In genomic region chr1:153238536-153238935, GRCh38 we compare ENCODE assay signal across 20 cellular contexts. TPM values are rescaled to one million over a fixed set of nuclear protein-coding genes. Genes with fewer than 3 reads are reported as not detected.
DNase-seq lines count a peak whose midpoint lies in the region; ATAC-seq and TF ChIP-seq lines count a peak whose summit lies in the region.
"Had no signal": no experiment of that assay in that cellular context is flagged by ENCODE, and none has a peak within 500 bp of the region (broad histone marks: within the 10 kb centered on the region; RNA-seq: fewer than 3 reads in every experiment).

No MANE protein-coding gene starts in this region.

- no peak overlapping the region for H3K4me3 Mint-ChIP-seq in naive thymus-derived CD4-positive, alpha-beta T cell
- H3K4me3 Mint-ChIP-seq: activated CD8-positive, alpha-beta T cell treated with anti-CD3 and anti-CD28 coated beads, Interleukin-2, amount 10 ng/mL, durations not matched to agents 7 days and 5 days; stimulated activated naive CD8-positive, alpha-beta T cell treated with anti-CD3 and anti-CD28 coated beads, Interleukin-15, amount 100 ng/mL, for 72 hours had no signal

- H3K27ac ChIP-seq in A673 (ENCODE audit: low read depth, low read length, poor library complexity, severe bottlenecking): no peak overlapping the region
- H3K27ac ChIP-seq in Panc1 (ENCODE audit: low read length): no peak overlapping the region
- no peak overlapping the region for H3K27ac ChIP-seq in naive thymus-derived CD4-positive, alpha-beta T cell (ENCODE audit: low read depth, low read length)
- H3K27ac ChIP-seq: right lobe of liver had no signal

- H3K4me1 Mint-ChIP-seq in naive thymus-derived CD4-positive, alpha-beta T cell: peaks cover 0 to 3% (median 0%) of the 10 kb centered on the region in 7 donors
- H3K4me1 Mint-ChIP-seq: stimulated activated naive CD8-positive, alpha-beta T cell treated with anti-CD3 and anti-CD28 coated beads, Interleukin-15, amount 100 ng/mL, for 72 hours had no signal

- intact Hi-C loops in A673 (cut with micrococcal nuclease; ENCODE audit: unreplicated experiment) (no loop called here), Panc1 (cut with micrococcal nuclease; ENCODE audit: unreplicated experiment) (no loop called here)
- intact Hi-C loops in naive thymus-derived CD4-positive, alpha-beta T cell (cut with micrococcal nuclease): no loop called here

- in situ Hi-C loops in Panc1 (cut with HindIII; ENCODE audit: low pct_unique_long_range_greater_than_20kb, low sequenced_read_pairs): no loop called here

- H3K27me3 ChIP-seq in A673 (replicated peaks; ENCODE audit: insufficient read depth, low read depth, low read length, poor library complexity) (peaks cover 11% of the 10 kb centered on the region), Panc1 (ENCODE audit: control insufficient read depth, insufficient read depth, low read length) (peaks cover 6% of the 10 kb centered on the region; the same call in 1 of the 2 replicates)
- H3K27me3 ChIP-seq in naive thymus-derived CD4-positive, alpha-beta T cell (ENCODE audit: control insufficient read depth in 2 of 2, insufficient read depth in 2 of 2, low read length in 2 of 2): no peaks in the 10 kb centered on the region

- POLR2A ChIA-PET in A673 (lab: Charles Lee; ENCODE audit: low non-redundant PET) (no interaction called here), Panc1 (lab: Charles Lee) (no interaction called here)
- POLR2A ChIA-PET in naive thymus-derived CD4-positive, alpha-beta T cell (lab: Charles Lee): no interaction called here

- DNase-seq in A673 (ENCODE audit: low spot score) (peak; percentile 29), GM12865 (ENCODE audit: low read depth) (no peak), Panc1 (ENCODE audit: low read depth, low spot score) (no peak), iPS-NIHi11 (ENCODE audit: low spot score) (peak; percentile 39)
- no peak for DNase-seq in activated T-cell treated with anti-CD3 and anti-CD28 coated beads, Interleukin-2, amount 50 U/mL, for 48 hours
- no peak for DNase-seq in activated naive CD4-positive, alpha-beta T cell treated with anti-CD3 and anti-CD28 coated beads, Interleukin-2, amount 50 U/mL, for 16 hours
- DNase-seq in naive thymus-derived CD4-positive, alpha-beta T cell: no peak
- DNase-seq: activated CD8-positive, alpha-beta T cell treated with anti-CD3 and anti-CD28 coated beads, Interleukin-2, amount 10 ng/mL, durations not matched to agents 7 days and 5 days; activated effector memory CD4-positive, alpha-beta T cell treated with anti-CD3 and anti-CD28 coated beads, Interleukin-2, amount 50 U/mL, for 16 hours; GDM1; kidney; NCI-H2227 treated with DMSO at 0.1 percent for 48 hours; right lobe of liver; RPMI8226; stimulated activated naive CD8-positive, alpha-beta T cell treated with anti-CD3 and anti-CD28 coated beads, Interleukin-15, amount 100 ng/mL, for 72 hours; T1000 had no signal

- no peaks in the 10 kb centered on the region for H3K36me3 Mint-ChIP-seq in naive thymus-derived CD4-positive, alpha-beta T cell

- H3K4me1 ChIP-seq in A673 (ENCODE audit: insufficient read depth, low read length, poor library complexity, severe bottlenecking): no peaks in the 10 kb centered on the region
- no peaks in the 10 kb centered on the region for H3K4me1 ChIP-seq in Panc1 (ENCODE audit: control insufficient read depth, insufficient read depth, low read length)
- no peaks in the 10 kb centered on the region for H3K4me1 ChIP-seq in naive thymus-derived CD4-positive, alpha-beta T cell (ENCODE audit: control insufficient read depth in 2 of 2, insufficient read depth in 2 of 2, low read length in 2 of 2)
- H3K4me1 ChIP-seq: right lobe of liver had no signal

- H3K4me3 ChIP-seq in A673 (ENCODE audit: low read depth, low read length, poor library complexity, severe bottlenecking) (no peak overlapping the region), GM12865 (ENCODE audit: low read depth, low read length) (no peak overlapping the region), Panc1 (ENCODE audit: low read depth in 2 of 2, low read length in 2 of 2) (no peak overlapping the region)
- H3K4me3 ChIP-seq in naive thymus-derived CD4-positive, alpha-beta T cell (ENCODE audit: low read length): no peak overlapping the region
- H3K4me3 ChIP-seq: right lobe of liver had no signal

- TF ChIP-seq CTCF in A673 (conservative IDR thresholded peaks at IDR 0.05; ENCODE audit: low read depth, low read length) (peak; percentile 27; the same call in 1 of the 2 replicates), GM12865 (IDR thresholded peaks at IDR 0.05; ENCODE audit: insufficient read depth, low read depth, low read length, missing control alignments) (peak; percentile 19), Panc1 (IDR thresholded peaks at IDR 0.05) (peak; percentile 52)

- H3K9me3 Mint-ChIP-seq in naive thymus-derived CD4-positive, alpha-beta T cell: peaks cover 0 to 2% (median 0%) of the 10 kb centered on the region in 11 donors
- H3K9me3 Mint-ChIP-seq: stimulated activated naive CD8-positive, alpha-beta T cell treated with anti-CD3 and anti-CD28 coated beads, Interleukin-15, amount 100 ng/mL, for 72 hours had no signal

- H3K27ac Mint-ChIP-seq in naive thymus-derived CD4-positive, alpha-beta T cell: no peak overlapping the region
- H3K27ac Mint-ChIP-seq: activated CD8-positive, alpha-beta T cell treated with anti-CD3 and anti-CD28 coated beads, Interleukin-2, amount 10 ng/mL, durations not matched to agents 7 days and 5 days; stimulated activated naive CD8-positive, alpha-beta T cell treated with anti-CD3 and anti-CD28 coated beads, Interleukin-15, amount 100 ng/mL, for 72 hours had no signal

- CTCF ChIA-PET in A673 (lab: Charles Lee) (no interaction called here), Panc1 (lab: Charles Lee) (interaction anchor here (1.0 kb wide), 1 partner anchor 115 kb away, joined by 3 read pairs; no protein-coding TSS in a partner anchor)
- CTCF ChIA-PET in naive thymus-derived CD4-positive, alpha-beta T cell (lab: Charles Lee): no interaction called here

- H3K36me3 ChIP-seq in A673 (ENCODE audit: insufficient read depth, low read length, poor library complexity, severe bottlenecking): no peaks in the 10 kb centered on the region
- no peaks in the 10 kb centered on the region; the same call in 1 of the 2 replicates for H3K36me3 ChIP-seq in Panc1 (ENCODE audit: control insufficient read depth, insufficient read depth, low read length)
- H3K36me3 ChIP-seq in naive thymus-derived CD4-positive, alpha-beta T cell (ENCODE audit: control insufficient read depth in 2 of 3, insufficient read depth in 3 of 3, low read length in 3 of 3): no peaks in the 10 kb centered on the region
- H3K36me3 ChIP-seq: right lobe of liver had no signal

- ATAC-seq in Panc1: peak; percentile 70
- no peak for ATAC-seq in HG02852 (IDR thresholded peaks at IDR 0.05; ENCODE audit: unreplicated experiment)
- no peak for ATAC-seq in naive thymus-derived CD4-positive, alpha-beta T cell
- ATAC-seq: activated CD8-positive, alpha-beta T cell treated with anti-CD3 and anti-CD28 coated beads, Interleukin-2, amount 10 ng/mL, durations not matched to agents 7 days and 5 days; stimulated activated naive CD8-positive, alpha-beta T cell treated with anti-CD3 and anti-CD28 coated beads, Interleukin-15, amount 100 ng/mL, for 72 hours had no signal

- H3K9me3 ChIP-seq in A673 (ENCODE audit: low read depth, low read length, poor library complexity, severe bottlenecking) (no peaks in the 10 kb centered on the region), Panc1 (ENCODE audit: control insufficient read depth, insufficient read depth, low read depth, low read length) (no peaks in the 10 kb centered on the region)
- no peaks in the 10 kb centered on the region for H3K9me3 ChIP-seq in naive thymus-derived CD4-positive, alpha-beta T cell (ENCODE audit: control insufficient read depth in 2 of 3, low read length in 3 of 3)
- H3K9me3 ChIP-seq: right lobe of liver had no signal

- H3K27me3 Mint-ChIP-seq in naive thymus-derived CD4-positive, alpha-beta T cell: peaks cover 4 to 31% (median 29%) of the 10 kb centered on the region in 5 donors

- no TSS peak for BruUV-seq in A673 (replicated peaks; lab: Mats Ljungman, UMichigan)
- BruUV-seq in Panc1 (replicated peaks; lab: Mats Ljungman, UMichigan): no TSS peak

RNA-seq across cellular contexts. Expression of gene LORICRIN, which starts 21.0 kb away (rescaled TPM):
- total RNA-seq in A673 (2021) (not detected in 2 replicates), Panc1 (2021; ENCODE audit: unreplicated experiment) (not detected)
- polyA plus RNA-seq in Panc1 (2012; ENCODE audit: insufficient read length): not detected
- not detected for total RNA-seq in naive thymus-derived CD4-positive, alpha-beta T cell
- not detected for polyA plus RNA-seq in naive thymus-derived CD4-positive, alpha-beta T cell
- total RNA-seq: activated CD8-positive, alpha-beta T cell treated with anti-CD3 and anti-CD28 coated beads, Interleukin-2, amount 10 ng/mL, durations not matched to agents 7 days and 5 days; kidney; M059J; myocyte; right lobe of liver had no signal
- polyA plus RNA-seq: BJ had no signal

RNA-seq across cellular contexts. Expression of gene PRR9, which starts 21.2 kb away (rescaled TPM):
- total RNA-seq in A673 (2021) (not detected in 2 replicates), Panc1 (2021; ENCODE audit: unreplicated experiment) (not detected)
- polyA plus RNA-seq in Panc1 (2012; ENCODE audit: insufficient read length): not detected
- not detected for total RNA-seq in naive thymus-derived CD4-positive, alpha-beta T cell
- not detected for polyA plus RNA-seq in naive thymus-derived CD4-positive, alpha-beta T cell
- total RNA-seq: activated CD8-positive, alpha-beta T cell treated with anti-CD3 and anti-CD28 coated beads, Interleukin-2, amount 10 ng/mL, durations not matched to agents 7 days and 5 days; kidney; M059J; myocyte; right lobe of liver had no signal
- polyA plus RNA-seq: BJ had no signal

RNA-seq across cellular contexts. Expression of gene LELP1, which starts 35.3 kb away (rescaled TPM):
- not detected in 2 replicates for total RNA-seq in A673 (2021)
- not detected for total RNA-seq in Panc1 (2021; ENCODE audit: unreplicated experiment)
- polyA plus RNA-seq in Panc1 (2012; ENCODE audit: insufficient read length): not detected
- not detected for total RNA-seq in naive thymus-derived CD4-positive, alpha-beta T cell
- not detected for polyA plus RNA-seq in naive thymus-derived CD4-positive, alpha-beta T cell
- total RNA-seq: activated CD8-positive, alpha-beta T cell treated with anti-CD3 and anti-CD28 coated beads, Interleukin-2, amount 10 ng/mL, durations not matched to agents 7 days and 5 days; kidney; M059J; myocyte; right lobe of liver had no signal
- polyA plus RNA-seq: BJ had no signal

Comparison
In these comparisons a context has a peak if more than half of its experiments do, and no peak if none do; other contexts are left out.
1. DNase-seq: peak in A673 (single experiment) and iPS-NIHi11 (single experiment); none in GM12865 (single experiment), Panc1 (single experiment), activated T-cell treated with anti-CD3 and anti-CD28 coated beads, Interleukin-2, amount 50 U/mL, for 48 hours (0 of 2), activated naive CD4-positive, alpha-beta T cell treated with anti-CD3 and anti-CD28 coated beads, Interleukin-2, amount 50 U/mL, for 16 hours (single experiment) and naive thymus-derived CD4-positive, alpha-beta T cell (0 of 9).
2. Peak in every context shown above with its lines, with median percentiles within 50 percentile points of each other: CTCF ChIP-seq.